In genomic region chr10:67837519-67838314, GRCh38 we compare ENCODE assay signal across 9 cellular contexts. TPM values are rescaled to one million over a fixed set of nuclear protein-coding genes. Genes with fewer than 3 reads are reported as not detected.
DNase-seq lines count a peak whose midpoint lies in the region; ATAC-seq, FAIRE-seq and TF ChIP-seq lines count a peak whose summit lies in the region.
"Had no signal": no experiment of that assay in that cellular context is flagged by ENCODE, and none has a peak within 500 bp of the region (broad histone marks: within the 10 kb centered on the region; RNA-seq: fewer than 3 reads in every experiment).

TSS of gene DNAJC12 (minus strand) at chr10:67838188. CDS start at chr10:67838011, 177 bp downstream.

- no peak within 1 kb of the TSS for H3K9ac ChIP-seq in keratinocyte (ENCODE audit: control insufficient read depth, extremely low read depth, insufficient read depth, low read length)

- no peak within 1 kb of the TSS for H3K27ac ChIP-seq in keratinocyte (ENCODE audit: control insufficient read depth, insufficient read depth, low read length)
- peak within 1 kb of the TSS in 1 of 5 donors; percentile 39 for H3K27ac ChIP-seq in stomach
- H3K27ac ChIP-seq: epithelial cell of prostate had no signal

- H3K27me3 ChIP-seq in keratinocyte (ENCODE audit: control insufficient read depth, extremely low read depth, insufficient read depth, low read length) (no peaks in the 10 kb centered on the region), stomach (no peaks in the 10 kb centered on the region)

- no peak within 1 kb of the TSS for H3K4me2 ChIP-seq in keratinocyte (ENCODE audit: control insufficient read depth, extremely low read depth, insufficient read depth, low read depth, low read length)

- no peaks in the 10 kb centered on the region for H3K36me3 Mint-ChIP-seq in natural killer cell
- H3K36me3 Mint-ChIP-seq in natural killer cell treated with Interleukin-12 subunit alpha and Interleukin-12 subunit beta and Interleukin-15 and Interleukin-18, amount 100 ng/mL, for 72 hours, result no peaks in the 10 kb centered on the region

- peak; percentile 26 for FAIRE-seq in keratinocyte (lab: Jason Lieb, UNC)

- H3K27me3 Mint-ChIP-seq in natural killer cell (ENCODE audit: low read depth in 2 of 2), result no peaks in the 10 kb centered on the region
- H3K27me3 Mint-ChIP-seq in natural killer cell treated with Interleukin-12 subunit alpha and Interleukin-12 subunit beta and Interleukin-15 and Interleukin-18, amount 100 ng/mL, for 72 hours, result no peaks in the 10 kb centered on the region

- WGBS in stomach, 5 donors, result 14 to 26% (median 18%) methylated on average over 5 of the region's 5 CpGs

- intact Hi-C loops in natural killer cell (cut with micrococcal nuclease), result no loop called here
- intact Hi-C loops in stomach (cut with DNase I; ENCODE audit: low total_unique reads), result no loop called here

- H3K9me3 ChIP-seq in keratinocyte (ENCODE audit: control insufficient read depth, low read depth, low read length) (no peaks in the 10 kb centered on the region), stomach (peaks cover 0 to 9% (median 5%) of the 10 kb centered on the region in 4 donors)

- H3K79me2 ChIP-seq in keratinocyte (ENCODE audit: control insufficient read depth, insufficient read depth, low read length), result no peaks in the 10 kb centered on the region

- no peaks in the 10 kb centered on the region for H3K9me3 Mint-ChIP-seq in natural killer cell
- no peaks in the 10 kb centered on the region for H3K9me3 Mint-ChIP-seq in natural killer cell treated with Interleukin-12 subunit alpha and Interleukin-12 subunit beta and Interleukin-15 and Interleukin-18, amount 100 ng/mL, for 72 hours

- H3K9me1 ChIP-seq in keratinocyte (ENCODE audit: control insufficient read depth, extremely low read depth, insufficient read depth, low read length), result no peaks in the 10 kb centered on the region

- no peak for DNase-seq in natural killer cell
- DNase-seq in natural killer cell treated with Interleukin-12 subunit alpha and Interleukin-12 subunit beta and Interleukin-15 and Interleukin-18, amount 100 ng/mL, for 72 hours (ENCODE audit: low spot score), result no peak
- DNase-seq in NCI-H774 (lab: John Stamatoyannopoulos, UW), result peak; percentile 66
- DNase-seq in astrocyte of the spinal cord (ENCODE audit: low read depth, low spot score), result peak; percentile 62
- no peak for DNase-seq in keratinocyte (ENCODE audit: low read depth, low spot score)
- no peak for DNase-seq in stomach

- peak within 1 kb of the TSS; percentile 68 for H2AFZ ChIP-seq in keratinocyte (ENCODE audit: control insufficient read depth, low read length)

- H3K4me3 ChIP-seq in astrocyte of the spinal cord (ENCODE audit: low read depth, low read length) (peak within 1 kb of the TSS; percentile 42), keratinocyte (ENCODE audit: control insufficient read depth in 2 of 3, extremely low read depth in 1 of 3, insufficient read depth in 2 of 3, low read depth in 1 of 3, low read length in 3 of 3) (no peak within 1 kb of the TSS), stomach (peak within 1 kb of the TSS; percentile 2 to 21 (median 5))

- no peak within 1 kb of the TSS for H3K27ac Mint-ChIP-seq in natural killer cell
- H3K27ac Mint-ChIP-seq in natural killer cell treated with Interleukin-12 subunit alpha and Interleukin-12 subunit beta and Interleukin-15 and Interleukin-18, amount 100 ng/mL, for 72 hours, result no peak within 1 kb of the TSS

- H4K20me1 ChIP-seq in keratinocyte (ENCODE audit: control insufficient read depth, extremely low read depth, insufficient read depth, low read length), result no peaks in the 10 kb centered on the region

- H3K4me1 Mint-ChIP-seq in natural killer cell, result no peaks in the 10 kb centered on the region
- no peaks in the 10 kb centered on the region for H3K4me1 Mint-ChIP-seq in natural killer cell treated with Interleukin-12 subunit alpha and Interleukin-12 subunit beta and Interleukin-15 and Interleukin-18, amount 100 ng/mL, for 72 hours (ENCODE audit: low read depth in 2 of 2)

- in situ Hi-C loops in astrocyte of the spinal cord (cut with HindIII; ENCODE audit: low sequenced_read_pairs), result no loop called here

- H3K36me3 ChIP-seq in keratinocyte (ENCODE audit: control insufficient read depth in 2 of 2, extremely low read depth in 1 of 2, insufficient read depth in 2 of 2, low read length in 2 of 2), result no peaks in the 10 kb centered on the region
- H3K36me3 ChIP-seq in stomach, result no peaks in the 10 kb centered on the region

- dilution Hi-C loops in keratinocyte (cut with MboI; ENCODE audit: extremely low pct_ligation_motif_present, low sequenced_read_pairs), result loop anchor here (10.0 kb wide), 1 partner anchor 57 kb away; no protein-coding TSS in a partner anchor

- peak in 2 of 3 donors; percentile 50 to 61 for ATAC-seq in natural killer cell
- ATAC-seq in natural killer cell treated with Interleukin-12 subunit alpha and Interleukin-12 subunit beta and Interleukin-15 and Interleukin-18, amount 100 ng/mL, for 72 hours, result no peak
- ATAC-seq in HG03442 (IDR thresholded peaks at IDR 0.05; ENCODE audit: unreplicated experiment), result peak; percentile 90
- ATAC-seq in GM21717 (IDR thresholded peaks at IDR 0.05; ENCODE audit: unreplicated experiment), result no peak

- no peak for TF ChIP-seq POLR2A in stomach (IDR thresholded peaks at IDR 0.05)

- TF ChIP-seq EP300 in stomach (IDR thresholded peaks at IDR 0.05), result no peak

- H3K4me3 Mint-ChIP-seq in natural killer cell, result no peak within 1 kb of the TSS
- no peak within 1 kb of the TSS for H3K4me3 Mint-ChIP-seq in natural killer cell treated with Interleukin-12 subunit alpha and Interleukin-12 subunit beta and Interleukin-15 and Interleukin-18, amount 100 ng/mL, for 72 hours

- TF ChIP-seq CTCF in natural killer cell (IDR thresholded peaks at IDR 0.05), result no peak
- no peak for TF ChIP-seq CTCF in astrocyte of the spinal cord (IDR thresholded peaks at IDR 0.05; ENCODE audit: low read depth, low read length)
- no peak for TF ChIP-seq CTCF in keratinocyte (optimal IDR thresholded peaks at IDR 0.05 in 1 of 3, IDR thresholded peaks at IDR 0.05 in 1 of 3, conservative IDR thresholded peaks at IDR 0.05 in 1 of 3; ENCODE audit: extremely low read depth in 1 of 3, insufficient read depth in 2 of 3, low read length in 3 of 3)
- no peak for TF ChIP-seq CTCF in stomach (IDR thresholded peaks at IDR 0.05)

- H3K4me1 ChIP-seq in keratinocyte (ENCODE audit: control insufficient read depth, extremely low read depth, insufficient read depth, low read length) (no peaks in the 10 kb centered on the region), stomach (peaks cover 0 to 15% (median 5%) of the 10 kb centered on the region in 4 donors)

RNA-seq across cellular contexts. Expression of gene DNAJC12, which starts in this region (rescaled TPM):
- not detected for total RNA-seq in natural killer cell
- total RNA-seq in natural killer cell treated with Interleukin-12 subunit alpha and Interleukin-12 subunit beta and Interleukin-15 and Interleukin-18, amount 100 ng/mL, for 72 hours, result 1 to 10 TPM in 1 of 2 donors, under 1 TPM in 1; 0.24 to 2.3 TPM
- 0.31 to 0.45 TPM (median 0.31 TPM) in 3 replicates for polyA plus RNA-seq in keratinocyte
- polyA plus RNA-seq in keratinocyte (2011; ENCODE audit: low read depth), result 0.22 TPM
- 0.19 and 0.56 TPM in 2 replicates for polyA plus RNA-seq in keratinocyte (2011; cell fraction: cytosol; rRNA removed)
- 0.56 and 0.67 TPM in 2 replicates for polyA plus RNA-seq in keratinocyte (2011; cell fraction: nucleus; rRNA removed)
- 0.13 and 0.21 TPM in 2 replicates for polyA plus RNA-seq in keratinocyte (2012; ENCODE audit: low replicate concordance)
- not detected in 3 replicates for polyA minus RNA-seq in keratinocyte
- not detected for polyA minus RNA-seq in keratinocyte (2011; cell fraction: cytosol; rRNA and poly(A)+ RNA removed)
- 1.2 TPM in 1 of 2 replicates, not detected in the other for polyA minus RNA-seq in keratinocyte (2011; cell fraction: nucleus; rRNA and poly(A)+ RNA removed)
- total RNA-seq in stomach, result 10 to 100 TPM in 1 of 5 donors, 1 to 10 TPM in 1, under 1 TPM in 1, not detected in 2; 0.43 to 12.5 (median 9.5) TPM
- 1 to 10 TPM; 1.3 to 4.9 (median 3.7) TPM for polyA plus RNA-seq in stomach

Comparison
In these comparisons a context has a peak if more than half of its experiments do, and no peak if none do; other contexts are left out.
1. Peak in ATAC-seq in natural killer cell; RNA of the gene not detected or under 1 TPM.
2. DNase-seq: peak in NCI-H774 (single experiment) and astrocyte of the spinal cord (single experiment); none in natural killer cell (single experiment), natural killer cell treated with Interleukin-12 subunit alpha and Interleukin-12 subunit beta and Interleukin-15 and Interleukin-18, amount 100 ng/mL, for 72 hours (single experiment), keratinocyte (single experiment) and stomach (single experiment).
3. H3K4me3 ChIP-seq: peak in astrocyte of the spinal cord (single experiment) and stomach (4 of 4); none in keratinocyte (0 of 3).